Comparison of ENCODE assay signal across 1 cellular context in the genomic region with DNA sequence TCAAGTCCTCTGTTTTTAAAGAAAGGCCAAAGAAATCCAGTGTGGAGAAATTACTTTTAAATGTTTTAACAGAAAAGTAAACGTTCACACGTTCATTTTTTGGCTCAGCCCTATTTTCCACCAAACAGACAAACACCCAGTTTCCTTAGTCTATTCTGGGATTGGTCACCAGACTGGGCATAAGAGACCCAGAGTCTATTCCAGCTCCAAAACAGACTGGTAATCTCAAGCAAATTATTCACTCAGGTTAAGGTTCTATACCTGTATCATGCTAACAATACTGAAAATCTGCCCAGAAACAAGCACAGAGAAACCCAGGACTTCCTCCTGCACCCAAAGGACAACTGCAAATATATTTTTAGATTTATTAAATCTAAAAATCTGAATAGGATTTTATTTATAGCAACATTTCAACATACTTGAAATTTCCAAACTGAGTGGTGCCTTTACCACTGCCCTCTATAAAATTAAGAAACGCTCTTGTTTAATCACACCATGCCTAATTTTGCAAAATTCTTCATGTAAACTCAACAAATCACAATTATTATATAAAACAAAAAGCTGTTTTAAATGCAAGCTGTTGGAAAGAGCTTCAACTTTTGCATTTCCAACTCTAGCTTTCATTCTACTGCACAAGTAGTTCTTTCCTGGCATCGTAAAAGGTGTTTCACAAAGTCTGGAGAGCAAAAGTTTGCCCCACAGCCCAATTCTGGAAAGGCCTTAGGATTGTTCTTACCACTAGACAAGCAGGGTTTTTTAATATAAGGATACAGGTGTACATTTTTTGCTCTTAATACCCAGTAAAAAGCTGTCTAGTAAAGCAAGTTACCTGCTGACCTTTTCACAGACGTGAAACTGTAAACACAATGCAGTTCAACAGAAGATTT.
TF ChIP-seq lines count a peak whose summit lies in the region.

No MANE protein-coding gene starts in this region.

TF ChIP-seq in IMR-90, 13 proteins besides CTCF, POLR2A, EP300 and RAD21:
- TF ChIP-seq, protein P1, sequence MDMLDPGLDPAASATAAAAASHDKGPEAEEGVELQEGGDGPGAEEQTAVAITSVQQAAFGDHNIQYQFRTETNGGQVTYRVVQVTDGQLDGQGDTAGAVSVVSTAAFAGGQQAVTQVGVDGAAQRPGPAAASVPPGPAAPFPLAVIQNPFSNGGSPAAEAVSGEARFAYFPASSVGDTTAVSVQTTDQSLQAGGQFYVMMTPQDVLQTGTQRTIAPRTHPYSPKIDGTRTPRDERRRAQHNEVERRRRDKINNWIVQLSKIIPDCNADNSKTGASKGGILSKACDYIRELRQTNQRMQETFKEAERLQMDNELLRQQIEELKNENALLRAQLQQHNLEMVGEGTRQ (IDR thresholded peaks at IDR 0.05; ENCODE audit: low read depth, low read length) = no peak
- no peak for TF ChIP-seq NFE2L2 (IDR thresholded peaks at IDR 0.05; ENCODE audit: low read depth, low read length)
- TF ChIP-seq MAZ (IDR thresholded peaks at IDR 0.05; ENCODE audit: borderline replicate concordance, low read depth, low read length) = no peak
- TF ChIP-seq RCOR1 (IDR thresholded peaks at IDR 0.05; ENCODE audit: insufficient replicate concordance, low read length) = no peak
- no peak for TF ChIP-seq RFX5 (IDR thresholded peaks at IDR 0.05; ENCODE audit: low read depth, low read length)
- no peak for TF ChIP-seq BHLHE40 (IDR thresholded peaks at IDR 0.05; ENCODE audit: low read depth, low read length)
- no peak for TF ChIP-seq MXI1 (IDR thresholded peaks at IDR 0.05; ENCODE audit: borderline replicate concordance, low read depth, low read length)
- no peak for TF ChIP-seq CHD1 (IDR thresholded peaks at IDR 0.05; ENCODE audit: low read depth, low read length)
- no peak for TF ChIP-seq SMC3 (IDR thresholded peaks at IDR 0.05; ENCODE audit: low read depth, low read length)
- TF ChIP-seq FOS (IDR thresholded peaks at IDR 0.05; ENCODE audit: low read depth, low read length) = no peak
- no peak for TF ChIP-seq ELK1 (IDR thresholded peaks at IDR 0.05; ENCODE audit: borderline replicate concordance, low read depth, low read length)
- TF ChIP-seq MAFK (IDR thresholded peaks at IDR 0.05; ENCODE audit: low read depth, low read length) = no peak
- TF ChIP-seq CEBPB (IDR thresholded peaks at IDR 0.05; ENCODE audit: low read depth, low read length) = no peak
